13 cellular contexts compared by ENCODE assay signal in the genomic region with DNA sequence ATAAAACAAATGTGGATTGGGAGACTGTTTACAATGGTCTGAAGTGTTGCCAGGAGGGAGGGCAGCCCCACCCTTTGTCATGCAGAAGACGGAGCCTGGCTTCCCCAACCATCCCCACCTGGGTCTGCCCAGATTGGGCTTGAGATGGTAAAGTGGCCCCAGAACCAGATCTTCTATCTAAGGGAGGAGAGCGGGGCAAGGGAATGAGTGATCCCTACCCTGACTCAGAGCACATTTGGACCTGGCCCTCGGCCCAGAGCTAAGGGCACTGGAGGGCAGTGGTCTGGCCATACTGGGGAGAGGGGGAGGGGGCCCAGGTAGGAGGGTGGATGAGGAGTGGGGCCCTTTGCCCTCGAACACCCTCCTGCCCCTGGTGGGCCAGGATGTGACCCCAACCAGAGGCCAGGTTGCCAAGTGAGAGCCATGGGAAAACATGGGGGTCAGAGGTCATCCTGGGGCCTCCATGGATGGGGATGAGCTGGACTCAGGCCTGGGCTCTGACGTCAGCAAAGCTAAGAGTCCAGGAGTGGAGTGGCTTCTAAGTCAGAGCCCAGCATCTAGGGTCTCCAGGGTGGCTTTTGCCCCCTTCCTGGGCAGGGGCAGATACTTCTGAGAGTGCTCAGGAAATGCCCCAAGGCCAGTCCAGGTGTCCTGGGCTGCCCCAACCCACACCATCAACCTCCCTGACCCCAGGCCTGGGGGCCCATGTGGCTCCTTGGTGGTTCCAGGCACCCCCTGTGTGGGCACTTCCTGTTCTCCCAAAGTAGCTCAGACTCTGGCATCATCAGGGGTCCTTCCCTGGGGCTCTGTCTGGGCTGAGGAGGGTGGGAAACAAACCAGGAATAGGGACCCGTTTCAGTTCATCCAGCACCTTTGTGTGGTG. TPM values are rescaled to one million over a fixed set of nuclear protein-coding genes. Genes with fewer than 3 reads are reported as not detected.
DNase-seq lines count a peak whose midpoint lies in the region; ATAC-seq and TF ChIP-seq lines count a peak whose summit lies in the region.
"Had no signal": no experiment of that assay in that cellular context is flagged by ENCODE, and none has a peak within 500 bp of the region (broad histone marks: within the 10 kb centered on the region; RNA-seq: fewer than 3 reads in every experiment).

No MANE protein-coding gene starts in this region.

- peak overlapping the region; percentile 81 for H3K4me2 ChIP-seq in GM23338

- peak overlapping the region; percentile 76 for H3K27ac ChIP-seq in GM23338 (ENCODE audit: low read depth)
- H3K27ac ChIP-seq: esophagus muscularis mucosa, HL-60 had no signal

- H3K27ac Mint-ChIP-seq in GM23338 (no peak overlapping the region), nephron progenitor cell (no peak overlapping the region)
- H3K27ac Mint-ChIP-seq in activated T-helper 17 cell treated with anti-CD3 and anti-CD28 coated beads, Interleukin-2, amount 50 U/mL, for 72 hours: peak overlapping the region; percentile 28

- H3K36me3 Mint-ChIP-seq in GM23338 (ENCODE audit: low read depth) (no peaks in the 10 kb centered on the region), nephron progenitor cell (ENCODE audit: low read depth) (no peaks in the 10 kb centered on the region)
- no peaks in the 10 kb centered on the region for H3K36me3 Mint-ChIP-seq in activated T-helper 17 cell treated with anti-CD3 and anti-CD28 coated beads, Interleukin-2, amount 50 U/mL, for 72 hours (ENCODE audit: low read depth)

- no peaks in the 10 kb centered on the region for H3K9me3 ChIP-seq in mucosa of descending colon
- H3K9me3 ChIP-seq: esophagus muscularis mucosa had no signal

- no peaks in the 10 kb centered on the region for H3K9me2 ChIP-seq in GM23338 (ENCODE audit: insufficient read depth)

- H3K27me3 ChIP-seq in GM23338 (ENCODE audit: insufficient read depth): no peaks in the 10 kb centered on the region

- H3K4me1 ChIP-seq in GM23338 (ENCODE audit: insufficient read depth) (peaks cover 30% of the 10 kb centered on the region), mucosa of descending colon (ENCODE audit: low read depth) (peaks cover 23% of the 10 kb centered on the region)
- H3K4me1 ChIP-seq: esophagus muscularis mucosa had no signal

- intact Hi-C loops in mucosa of descending colon (cut with DNase I, micrococcal nuclease): no loop called here

- no peaks in the 10 kb centered on the region for H4K20me1 ChIP-seq in GM23338 (replicated peaks; ENCODE audit: insufficient read depth)

- peak overlapping the region; percentile 55; the same call in 1 of the 2 replicates for H3K4me3 ChIP-seq in GM23338
- H3K4me3 ChIP-seq in mucosa of descending colon: no peak overlapping the region
- H3K4me3 ChIP-seq: esophagus muscularis mucosa had no signal

- ATAC-seq in GM23338 (peak; percentile 69), mucosa of descending colon (peak; percentile 44)
- ATAC-seq in activated T-helper 17 cell treated with anti-CD3 and anti-CD28 coated beads, Interleukin-2, amount 50 U/mL, for 72 hours (replicated peaks): no peak

- H3K36me3 ChIP-seq in GM23338 (ENCODE audit: insufficient read depth): no peaks in the 10 kb centered on the region
- no peaks in the 10 kb centered on the region for H3K36me3 ChIP-seq in mucosa of descending colon (ENCODE audit: low read depth)
- H3K36me3 ChIP-seq: esophagus muscularis mucosa had no signal

- peaks cover 10% of the 10 kb centered on the region for H3F3A ChIP-seq in GM23338 (replicated peaks; ENCODE audit: low read depth)

- H3K9me3 Mint-ChIP-seq in GM23338 (no peaks in the 10 kb centered on the region), nephron progenitor cell (no peaks in the 10 kb centered on the region)
- H3K9me3 Mint-ChIP-seq in activated T-helper 17 cell treated with anti-CD3 and anti-CD28 coated beads, Interleukin-2, amount 50 U/mL, for 72 hours: no peaks in the 10 kb centered on the region

- H3K27me3 Mint-ChIP-seq in GM23338 (ENCODE audit: insufficient read depth, low read depth, poor library complexity) (peaks cover 16% of the 10 kb centered on the region), nephron progenitor cell (ENCODE audit: low read depth, poor library complexity) (peaks cover 7% of the 10 kb centered on the region)
- no peaks in the 10 kb centered on the region for H3K27me3 Mint-ChIP-seq in activated T-helper 17 cell treated with anti-CD3 and anti-CD28 coated beads, Interleukin-2, amount 50 U/mL, for 72 hours

- no peak for TF ChIP-seq CTCF in GM23338 (conservative IDR thresholded peaks at IDR 0.05; ENCODE audit: low read depth in 2 of 2)
- no peak for TF ChIP-seq CTCF in mucosa of descending colon (IDR thresholded peaks at IDR 0.05)
- TF ChIP-seq CTCF in nephron progenitor cell (IDR thresholded peaks at IDR 0.05): no peak

- H3K79me2 ChIP-seq in GM23338 (replicated peaks; ENCODE audit: insufficient read depth): 0 out of 2 replicates have a peak, but pooled peaks cover 4% of the 10 kb centered on the region

- H3K4me3 Mint-ChIP-seq in GM23338 (no peak overlapping the region; the same call in 2 of the 3 replicates), nephron progenitor cell (no peak overlapping the region)
- H3K4me3 Mint-ChIP-seq in activated T-helper 17 cell treated with anti-CD3 and anti-CD28 coated beads, Interleukin-2, amount 50 U/mL, for 72 hours: no peak overlapping the region

- H3K4me1 Mint-ChIP-seq in GM23338 (peaks cover 35% of the 10 kb centered on the region), nephron progenitor cell (peaks cover 51% of the 10 kb centered on the region)
- peaks cover 5% of the 10 kb centered on the region for H3K4me1 Mint-ChIP-seq in activated T-helper 17 cell treated with anti-CD3 and anti-CD28 coated beads, Interleukin-2, amount 50 U/mL, for 72 hours

- DNase-seq in GM23338 (ENCODE audit: low spot score) (peak; percentile 78), mucosa of descending colon (peak; percentile 58 to 65 (median 62)), nephron progenitor cell (no peak), NCI-H146 treated with DMSO at 0.1 percent for 48 hours (lab: John Stamatoyannopoulos, UW; ENCODE audit: unreplicated experiment) (no peak), mesenteric fat pad (ENCODE audit: low spot score) (no peak)
- DNase-seq: activated CD4-positive, CD25-positive, alpha-beta regulatory T cell; DMS53; midbrain; NCI-H2227 treated with DMSO at 0.1 percent for 48 hours had no signal

- H2AFZ ChIP-seq in GM23338: no peak overlapping the region

TF ChIP-seq in GM23338, 12 proteins besides CTCF, POLR2A, EP300 and RAD21 (continues in another document):
- TF ChIP-seq JUNB (IDR thresholded peaks at IDR 0.05; ENCODE audit: unreplicated experiment): no peak

RNA-seq across cellular contexts. Expression of a gene that starts 1.6 kb away (rescaled TPM):
- 65.4 and 67.1 TPM in 2 replicates for total RNA-seq in GM23338 (2014; rRNA removed; shearing (Covaris generic))
- 25.7 and 27.5 TPM in 2 replicates for polyA plus RNA-seq in GM23338 (2016; fragmentation: Nextera tagmentation; extraction: Ambion mirVana)
- total RNA-seq in activated T-helper 17 cell treated with anti-CD3 and anti-CD28 coated beads, Interleukin-2, amount 50 U/mL, for 72 hours: not detected
- total RNA-seq in mucosa of descending colon (100 to 1,000 TPM in 1 of 3 donors, 10 to 100 TPM in 2; 27.3 to 199 (median 60.3) TPM), mesenteric fat pad (not detected)
- total RNA-seq: pulmonary artery endothelial cell had no signal

RNA-seq across cellular contexts. Expression of a gene that starts 8.4 kb away (rescaled TPM):
- total RNA-seq in GM23338 (2014; rRNA removed; shearing (Covaris generic)): 61.8 and 76.9 TPM in 2 replicates
- polyA plus RNA-seq in GM23338 (2016; fragmentation: Nextera tagmentation; extraction: Ambion mirVana): 24.3 and 31.7 TPM in 2 replicates
- 100 to 1,000 TPM in 1 of 2 donors, 10 to 100 TPM in 1; 74.9 to 242 TPM for total RNA-seq in activated T-helper 17 cell treated with anti-CD3 and anti-CD28 coated beads, Interleukin-2, amount 50 U/mL, for 72 hours
- 100 to 1,000 TPM; 115 to 192 (median 147) TPM for total RNA-seq in mucosa of descending colon
- 79.7 TPM for total RNA-seq in mesenteric fat pad

RNA-seq across cellular contexts. Expression of a gene that starts 33.5 kb away (rescaled TPM):
- total RNA-seq in GM23338 (2014; rRNA removed; shearing (Covaris generic)): 96.7 and 109 TPM in 2 replicates
- polyA plus RNA-seq in GM23338 (2016; fragmentation: Nextera tagmentation; extraction: Ambion mirVana): 89.1 and 95.1 TPM in 2 replicates
- total RNA-seq in activated T-helper 17 cell treated with anti-CD3 and anti-CD28 coated beads, Interleukin-2, amount 50 U/mL, for 72 hours: 100 to 1,000 TPM in 1 of 2 donors, 10 to 100 TPM in 1; 63.2 to 105 TPM
- total RNA-seq in mucosa of descending colon (10 to 100 TPM; 33.0 to 43.6 (median 38.3) TPM), mesenteric fat pad (48.9 TPM)

RNA-seq across cellular contexts. Expression of a gene that starts 50.4 kb away (rescaled TPM):
- 12.4 and 16.9 TPM in 2 replicates for total RNA-seq in GM23338 (2014; rRNA removed; shearing (Covaris generic))
- 8.3 and 10.2 TPM in 2 replicates for polyA plus RNA-seq in GM23338 (2016; fragmentation: Nextera tagmentation; extraction: Ambion mirVana)
- not detected for total RNA-seq in activated T-helper 17 cell treated with anti-CD3 and anti-CD28 coated beads, Interleukin-2, amount 50 U/mL, for 72 hours
- under 1 TPM; 0.32 to 0.77 (median 0.35) TPM for total RNA-seq in mucosa of descending colon
- total RNA-seq in mesenteric fat pad: 2.2 TPM

Comparison
In these comparisons a context has a peak if more than half of its experiments do, and no peak if none do; other contexts are left out.
1. DNase-seq: peak in GM23338 (single experiment) and mucosa of descending colon (3 of 3); none in nephron progenitor cell (single experiment), NCI-H146 treated with DMSO at 0.1 percent for 48 hours (single experiment) and mesenteric fat pad (single experiment).
2. RNA of a gene that starts 1.6 kb away (total RNA-seq): 65.4 to 67.1 TPM in GM23338 and 27.3 to 199 TPM in mucosa of descending colon; not detected in mesenteric fat pad (single experiment) and not detected in activated T-helper 17 cell treated with anti-CD3 and anti-CD28 coated beads, Interleukin-2, amount 50 U/mL, for 72 hours; every median in the first group is over 10 times any median in the second.